14 cellular contexts compared by ENCODE assay signal in the genomic region with DNA sequence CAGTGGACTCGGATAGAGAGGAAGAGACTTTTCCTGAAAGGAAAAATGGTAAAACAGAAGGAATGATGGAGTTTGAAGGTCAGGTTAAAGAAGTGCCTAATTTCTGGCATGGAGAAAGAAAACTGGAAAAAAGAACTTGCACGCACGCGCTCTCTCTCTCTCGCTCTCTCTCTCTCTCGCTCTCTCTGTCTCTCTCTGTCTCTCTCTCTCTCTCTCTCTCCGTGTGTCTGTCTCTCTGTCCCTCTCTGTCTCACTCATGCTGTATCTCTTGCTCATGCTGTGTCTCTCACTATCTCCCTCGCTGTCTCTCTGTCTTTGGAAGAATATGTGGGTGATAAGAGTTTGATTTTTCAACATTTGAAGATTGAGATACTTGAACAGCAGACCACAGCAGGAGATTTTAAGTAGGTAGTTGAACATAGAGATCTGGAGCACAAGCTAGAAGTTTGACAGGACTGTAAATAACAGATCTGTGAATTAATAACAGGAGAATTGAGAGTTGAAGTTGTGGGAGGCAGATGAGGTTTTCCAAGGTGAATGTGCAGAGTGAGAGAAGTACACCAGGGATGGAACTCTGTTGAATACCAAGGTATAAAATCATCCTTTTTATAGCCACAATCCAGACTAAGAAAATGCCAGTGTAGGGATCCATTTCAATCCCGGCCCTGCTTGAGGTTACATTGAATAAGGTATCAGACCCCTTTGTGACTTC. TPM values are rescaled to one million over a fixed set of nuclear protein-coding genes. Genes with fewer than 3 reads are reported as not detected.
A peak's percentile ranks its signal among the peaks of the same experiment; 100 is the strongest.
DNase-seq lines count a peak whose midpoint lies in the region; ATAC-seq, FAIRE-seq and TF ChIP-seq lines count a peak whose summit lies in the region.
"Had no signal": no experiment of that assay in that cellular context is flagged by ENCODE, and none has a peak within 500 bp of the region (broad histone marks: within the 10 kb centered on the region; RNA-seq: fewer than 3 reads in every experiment).

No MANE protein-coding gene starts in this region.

- peak overlapping the region in 6 of 7 donors; percentile 9 to 77 (median 53) for H3K27ac Mint-ChIP-seq in CD4-positive, alpha-beta memory T cell
- H3K27ac Mint-ChIP-seq: activated B cell treated with CpG ODN at 0.5 μM for 24 hours had no signal

- TF ChIP-seq POLR2A in prostate gland (IDR thresholded peaks at IDR 0.05): no peak

- H3K4me1 ChIP-seq in ACC112 (ENCODE audit: control insufficient read depth, insufficient read depth, low read length, unreplicated experiment) (peaks cover 26% of the 10 kb centered on the region), kidney (ENCODE audit: control insufficient read depth in 1 of 2, insufficient read depth in 1 of 2, low read depth in 1 of 2, low read length in 2 of 2) (peaks cover 2 to 31% of the 10 kb centered on the region in 2 donors), prostate gland (replicated peaks) (no peaks in the 10 kb centered on the region)
- H3K4me1 ChIP-seq in CD4-positive, alpha-beta memory T cell (ENCODE audit: insufficient read depth, low read length): peaks cover 72% of the 10 kb centered on the region

- POLR2A ChIA-PET in CD4-positive, alpha-beta memory T cell (lab: Charles Lee; ENCODE audit: partially characterized antibody): interaction anchor here (1.2 kb wide), 1 partner anchor 36 kb away, joined by 4 read pairs; no protein-coding TSS in a partner anchor

- no peaks in the 10 kb centered on the region for H3K9me3 ChIP-seq in CD4-positive, alpha-beta memory T cell (ENCODE audit: control insufficient read depth in 1 of 2, low read length in 2 of 2)
- H3K9me3 ChIP-seq in kidney (ENCODE audit: control insufficient read depth in 1 of 2, low read length in 2 of 2) (no peaks in the 10 kb centered on the region), prostate gland (no peaks in the 10 kb centered on the region)

- no peak for DNase-seq in CD4-positive, alpha-beta memory T cell
- DNase-seq in kidney: no peak
- no peak for DNase-seq in prostate gland (ENCODE audit: low spot score)
- DNase-seq in NCI-H526 treated with DMSO at 0.1 percent for 48 hours (lab: John Stamatoyannopoulos, UW): no peak
- DNase-seq in iPS-NIHi7 (ENCODE audit: extremely low spot score): no peak
- no peak for DNase-seq in DMS79 treated with DMSO at 0.1 percent for 48 hours (lab: John Stamatoyannopoulos, UW)
- DNase-seq: activated B cell treated with CpG ODN at 0.5 μM for 24 hours; activated T-cell treated with anti-CD3 and anti-CD28 coated beads, Interleukin-2, amount 50 U/mL, for 48 hours; NCI-H1048; stimulated activated naive CD8-positive, alpha-beta T cell treated with anti-CD3 and anti-CD28 coated beads, Interleukin-15, Interleukin-2, amounts not matched to agents 100 U/mL and 50 U/mL, for 24 hours had no signal

- H3K36me3 ChIP-seq in ACC112 (ENCODE audit: insufficient read depth, low read length) (peaks cover 6% of the 10 kb centered on the region; the same call in 1 of the 2 replicates), kidney (ENCODE audit: control insufficient read depth in 1 of 2, insufficient read depth in 2 of 2, low read length in 2 of 2) (no peaks in the 10 kb centered on the region), prostate gland (no peaks in the 10 kb centered on the region)
- H3K36me3 ChIP-seq in CD4-positive, alpha-beta memory T cell (ENCODE audit: insufficient read depth, low read length): no peaks in the 10 kb centered on the region

- no peak overlapping the region for H2AFZ ChIP-seq in ACC112 (ENCODE audit: low read length, unreplicated experiment)

- no peaks in the 10 kb centered on the region for H3K27me3 Mint-ChIP-seq in CD4-positive, alpha-beta memory T cell
- H3K27me3 Mint-ChIP-seq: activated B cell treated with CpG ODN at 0.5 μM for 24 hours had no signal

- peak overlapping the region; percentile 32; the same call in 1 of the 2 replicates for H3K27ac ChIP-seq in ACC112 (ENCODE audit: low read depth, low read length)
- no peak overlapping the region for H3K27ac ChIP-seq in CD4-positive, alpha-beta memory T cell (ENCODE audit: low read depth, low read length)
- H3K27ac ChIP-seq in kidney (ENCODE audit: low read depth in 2 of 2, low read length in 2 of 2): no peak overlapping the region
- no peak overlapping the region for H3K27ac ChIP-seq in prostate gland

- WGBS in prostate gland: 92% methylated on average over 9 of the region's 9 CpGs

- CTCF ChIA-PET in CD4-positive, alpha-beta memory T cell (lab: Charles Lee; ENCODE audit: partially characterized antibody): interaction anchor here (0.9 to 1.3 kb wide), 2 partner anchors 27 to 30 kb away, joined by 3 to 4 read pairs; no protein-coding TSS in a partner anchor

- H3K27me3 ChIP-seq in ACC112 (ENCODE audit: insufficient read depth, low read length): no peaks in the 10 kb centered on the region
- no peaks in the 10 kb centered on the region for H3K27me3 ChIP-seq in CD4-positive, alpha-beta memory T cell (ENCODE audit: insufficient read depth, low read length)
- H3K27me3 ChIP-seq in prostate gland (replicated peaks; ENCODE audit: insufficient read depth): no peaks in the 10 kb centered on the region

- peak overlapping the region in 5 of 8 donors; percentile 8 to 63 (median 28) for H3K4me3 Mint-ChIP-seq in CD4-positive, alpha-beta memory T cell
- H3K4me3 Mint-ChIP-seq: activated B cell treated with CpG ODN at 0.5 μM for 24 hours had no signal

- intact Hi-C loops in CD4-positive, alpha-beta memory T cell (cut with micrococcal nuclease): no loop called here
- intact Hi-C loops in kidney (cut with DNase I): no loop called here
- intact Hi-C loops in prostate gland (cut with DNase I): no loop called here

- no peak for FAIRE-seq in kidney (lab: Jason Lieb, UNC)
- FAIRE-seq: endometrium, islet of Langerhans had no signal

- peak; percentile 78 for ATAC-seq in SK-N-SH treated with all-trans-retinoic acid at 6 μM for 48 hours

- H3K4me3 ChIP-seq in ACC112 (ENCODE audit: low read depth, low read length) (no peak overlapping the region), kidney (ENCODE audit: low read length in 2 of 2) (peak overlapping the region; percentile 1 to 7), prostate gland (no peak overlapping the region)
- H3K4me3 ChIP-seq in CD4-positive, alpha-beta memory T cell (ENCODE audit: low read length in 2 of 2): no peak overlapping the region

- H3K79me2 ChIP-seq in ACC112 (ENCODE audit: control insufficient read depth, insufficient read depth, low read length, unreplicated experiment): peaks cover 75% of the 10 kb centered on the region

- peaks cover 9 to 10% of the 10 kb centered on the region in 2 donors for H3K36me3 Mint-ChIP-seq in CD4-positive, alpha-beta memory T cell

- H3K4me1 Mint-ChIP-seq in CD4-positive, alpha-beta memory T cell: peaks cover 52 to 83% (median 68%) of the 10 kb centered on the region in 4 donors

- no peaks in the 10 kb centered on the region for H3K9me3 Mint-ChIP-seq in CD4-positive, alpha-beta memory T cell
- H3K9me3 Mint-ChIP-seq: activated B cell treated with CpG ODN at 0.5 μM for 24 hours had no signal

- no peak overlapping the region for H3K9ac ChIP-seq in kidney (ENCODE audit: low read length in 2 of 2)

- TF ChIP-seq CTCF in kidney (IDR thresholded peaks at IDR 0.05; ENCODE audit: borderline replicate concordance, extremely low read depth, insufficient read depth) (peak; percentile 31), prostate gland (IDR thresholded peaks at IDR 0.05) (no peak)

TF ChIP-seq in SK-N-SH treated with all-trans-retinoic acid at 6 μM for 48 hours, 23 proteins besides CTCF, POLR2A, EP300 and RAD21:
- no peak for TF ChIP-seq GLIS3 (CRISPR knock-in tag; IDR thresholded peaks at IDR 0.05)
- TF ChIP-seq ISL1 (CRISPR knock-in tag; IDR thresholded peaks at IDR 0.05): no peak
- TF ChIP-seq RARB (CRISPR knock-in tag; IDR thresholded peaks at IDR 0.05): no peak
- TF ChIP-seq POU6F1 (CRISPR knock-in tag; IDR thresholded peaks at IDR 0.05; ENCODE audit: borderline replicate concordance, low read depth): no peak
- TF ChIP-seq ZC3H10 (CRISPR knock-in tag; IDR thresholded peaks at IDR 0.05): no peak
- no peak for TF ChIP-seq ZFP30 (CRISPR knock-in tag; IDR thresholded peaks at IDR 0.05)
- TF ChIP-seq ZNF70 (CRISPR knock-in tag; IDR thresholded peaks at IDR 0.05): no peak
- TF ChIP-seq BACH2 (CRISPR knock-in tag; IDR thresholded peaks at IDR 0.05; ENCODE audit: borderline replicate concordance): no peak

RNA-seq across cellular contexts. Expression of gene ADD3, which starts 33.1 kb away (rescaled TPM):
- total RNA-seq in CD4-positive, alpha-beta memory T cell: 100 to 1,000 TPM; 365 to 374 TPM
- polyA plus RNA-seq in CD4-positive, alpha-beta memory T cell: 100 to 1,000 TPM; 525 to 613 TPM
- total RNA-seq in kidney: 79.2 TPM
- polyA plus RNA-seq in kidney (ENCODE audit: insufficient read depth, low read depth, low replicate concordance): 56.9 TPM
- 100 to 1,000 TPM in 1 of 2 donors, 10 to 100 TPM in 1; 76.4 to 127 TPM for total RNA-seq in prostate gland

Comparison
In these comparisons a context has a peak if more than half of its experiments do, and no peak if none do; other contexts are left out.
1. H3K4me3 ChIP-seq: peak in kidney (2 of 2); none in ACC112 (single experiment), CD4-positive, alpha-beta memory T cell (0 of 2) and prostate gland (0 of 2).